11 cellular contexts compared by ENCODE assay signal in the genomic region with DNA sequence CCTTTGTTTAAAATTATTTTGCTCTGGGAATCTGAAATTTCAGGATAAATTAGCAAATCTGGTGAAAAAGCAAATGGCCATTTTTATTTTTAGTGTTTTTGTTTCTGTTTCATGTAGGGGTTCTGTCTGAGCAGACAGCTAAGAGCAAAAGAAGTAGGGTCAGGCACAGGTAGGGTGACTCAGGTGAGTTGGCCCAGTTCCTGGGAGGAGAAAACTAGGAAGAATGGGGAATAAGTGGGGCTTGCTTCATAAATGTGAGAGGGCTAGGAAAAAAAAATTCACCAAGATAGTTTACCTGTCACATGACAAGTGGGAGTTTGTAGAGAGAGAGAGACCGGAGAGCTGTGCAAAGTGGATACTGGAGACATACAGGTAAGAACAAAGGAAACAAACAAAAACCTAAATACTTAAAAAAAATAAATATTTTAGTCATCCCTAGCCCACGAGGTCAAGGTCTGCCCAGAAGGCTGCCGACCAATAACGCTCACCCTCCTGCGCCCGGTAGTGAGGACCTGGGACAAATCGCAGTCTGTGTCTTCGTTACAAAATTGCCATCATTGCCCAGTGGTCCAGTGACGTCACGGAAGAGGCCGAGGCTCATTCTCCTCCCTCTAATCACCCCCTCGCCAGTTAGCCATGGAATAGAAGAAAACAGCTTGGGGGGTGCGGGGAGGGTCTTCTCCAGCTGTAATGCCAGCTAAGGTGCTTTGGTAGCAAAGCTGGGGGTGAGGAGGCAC. TPM values are rescaled to one million over a fixed set of nuclear protein-coding genes. Genes with fewer than 3 reads are reported as not detected.
DNase-seq lines count a peak whose midpoint lies in the region; ATAC-seq, FAIRE-seq and TF ChIP-seq lines count a peak whose summit lies in the region.
"Had no signal": no experiment of that assay in that cellular context is flagged by ENCODE, and none has a peak within 500 bp of the region (broad histone marks: within the 10 kb centered on the region; RNA-seq: fewer than 3 reads in every experiment).

No MANE protein-coding gene starts in this region.

- H2BK12ac ChIP-seq in H1 (ENCODE audit: low read depth, low read length) = no peak overlapping the region

- no peak overlapping the region for H2AFZ ChIP-seq in PC-3 (ENCODE audit: low read length)
- no peak overlapping the region for H2AFZ ChIP-seq in H1 (ENCODE audit: low read length)

- ATAC-seq in PC-3 (no peak), mucosa of descending colon (no peak), HG02884 (IDR thresholded peaks at IDR 0.05; ENCODE audit: unreplicated experiment) (no peak)

- CTCF ChIA-PET in PC-3 (lab: Charles Lee) = no interaction called here
- CTCF ChIA-PET in H1 (lab: Charles Lee; ENCODE audit: partially characterized antibody) = interaction anchor here (0.6 to 5.0 kb wide), 7 partner anchors 17 to 1352 kb away, joined by 3 to 90 read pairs (median 4); no protein-coding TSS in a partner anchor

- FAIRE-seq in H1 (lab: Jason Lieb, UNC) = no peak

- no peak for TF ChIP-seq RAD21 in H1 (IDR thresholded peaks at IDR 0.05 in 1 of 2, conservative IDR thresholded peaks at IDR 0.05 in 1 of 2; ENCODE audit: low read depth in 2 of 2, low read length in 2 of 2)

- POLR2A ChIA-PET in PC-3 (lab: Charles Lee; ENCODE audit: unreplicated experiment) (no interaction called here), H1 (lab: Charles Lee; ENCODE audit: partially characterized antibody) (no interaction called here)

- H3K23ac ChIP-seq in H1 (ENCODE audit: insufficient read length) = no peak overlapping the region

- H3K4me3 ChIP-seq in PC-3 (ENCODE audit: low read length) (peak overlapping the region; percentile 73), H1 (ENCODE audit: extremely low read depth in 1 of 4, insufficient read depth in 2 of 4, low read depth in 3 of 4, low read length in 4 of 4) (peak overlapping the region in 3 of 4 experiments; percentile 10 to 66 (median 23); a peak in 3 of 8 replicates), mucosa of descending colon (peak overlapping the region; percentile 6), testis (peak overlapping the region; percentile 57 to 62)

- H4K8ac ChIP-seq in H1 (ENCODE audit: extremely low read depth, insufficient read depth, low read length) = peak overlapping the region; percentile 41; the same call in 1 of the 2 replicates

- no peak overlapping the region for H3K56ac ChIP-seq in H1 (replicated peaks; ENCODE audit: insufficient read length, low read depth, low read length)

- no peak overlapping the region for H2BK15ac ChIP-seq in H1 (ENCODE audit: low read length)

- no peak overlapping the region for H4K91ac ChIP-seq in H1 (replicated peaks; ENCODE audit: insufficient read length, low read length)

- H2AK5ac ChIP-seq in H1 (ENCODE audit: low read depth, low read length) = no peak overlapping the region

- intact Hi-C loops in PC-3 (cut with micrococcal nuclease) = no loop called here
- intact Hi-C loops in mucosa of descending colon (cut with DNase I, micrococcal nuclease) = no loop called here
- intact Hi-C loops in testis (cut with DNase I; ENCODE audit: low total_unique reads) = loop anchor here (10.0 kb wide), 2 partner anchors 188 to 288 kb away; no protein-coding TSS in a partner anchor

- no peaks in the 10 kb centered on the region for H3K79me1 ChIP-seq in H1 (ENCODE audit: low read depth, low read length)

- H3K18ac ChIP-seq in H1 (ENCODE audit: extremely low read depth, low read length) = peak overlapping the region; percentile 48; the same call in 1 of the 2 replicates

- no peak overlapping the region for H2BK5ac ChIP-seq in H1 (ENCODE audit: low read depth, low read length)

- no peak for TF ChIP-seq EP300 in H1 (IDR thresholded peaks at IDR 0.05; ENCODE audit: borderline replicate concordance in 1 of 2, low read depth in 2 of 2, low read length in 2 of 2)

- H3K4me1 ChIP-seq in PC-3 (ENCODE audit: insufficient read depth, low read length) = peaks cover 16% of the 10 kb centered on the region
- H3K4me1 ChIP-seq in H1 (replicated peaks in 1 of 4; ENCODE audit: control insufficient read depth in 3 of 4, insufficient read depth in 4 of 4, low read length in 3 of 4) = peaks cover 6 to 15% (median 12%) of the 10 kb centered on the region in 4 experiments
- H3K4me1 ChIP-seq in mucosa of descending colon (ENCODE audit: low read depth) = peaks cover 15% of the 10 kb centered on the region
- H3K4me1 ChIP-seq in testis = peaks cover 4% of the 10 kb centered on the region

- no peaks in the 10 kb centered on the region for H3K9me2 ChIP-seq in PC-3 (replicated peaks; ENCODE audit: low read length)

- no peak overlapping the region for H2BK120ac ChIP-seq in H1 (replicated peaks; ENCODE audit: low read depth, low read length)

- BruUV-seq in PC-3 (replicated peaks; lab: Mats Ljungman, UMichigan) = no TSS peak

- 75% methylated on average over 13 of the region's 13 CpGs; no CpG with 5 or more reads in 1 of the 2 experiments for WGBS in H1 (ENCODE audit: extremely low coverage in 1 of 2, insufficient coverage in 1 of 2, insufficient read length in 1 of 2, insufficient replicate concordance in 2 of 2, low coverage in 1 of 2, low lambda C conversion rate in 2 of 2, missing lambda C conversion rate in 1 of 2), 2 experiments
- WGBS in testis, 2 donors = 37 to 41% methylated on average over 13 of the region's 13 CpGs

- H3K79me2 ChIP-seq in PC-3 (ENCODE audit: low read length) (no peaks in the 10 kb centered on the region), H1 (ENCODE audit: control insufficient read depth in 1 of 2, insufficient read depth in 2 of 2, low read length in 2 of 2) (no peaks in the 10 kb centered on the region)

- no peak overlapping the region for H3K14ac ChIP-seq in H1 (ENCODE audit: insufficient read length)

- H3K9me3 ChIP-seq in PC-3 (ENCODE audit: low read length) (no peaks in the 10 kb centered on the region), H1 (ENCODE audit: insufficient read depth in 2 of 2, low read depth in 1 of 2, low read length in 1 of 2) (no peaks in the 10 kb centered on the region), mucosa of descending colon (no peaks in the 10 kb centered on the region), testis (no peaks in the 10 kb centered on the region)

- no peaks in the 10 kb centered on the region for H3K36me3 ChIP-seq in PC-3 (ENCODE audit: low read depth, low read length)
- H3K36me3 ChIP-seq in H1 (ENCODE audit: control insufficient read depth in 2 of 4, insufficient read depth in 4 of 4, low read length in 3 of 4) = no peaks in the 10 kb centered on the region
- no peaks in the 10 kb centered on the region for H3K36me3 ChIP-seq in mucosa of descending colon (ENCODE audit: low read depth)
- no peaks in the 10 kb centered on the region for H3K36me3 ChIP-seq in testis (ENCODE audit: low read depth, missing control alignments)

- no peak overlapping the region for H2BK20ac ChIP-seq in H1 (ENCODE audit: low read length)

- peaks cover 28% of the 10 kb centered on the region for H3K23me2 ChIP-seq in H1 (ENCODE audit: low read depth, low read length)

- H4K5ac ChIP-seq in H1 (ENCODE audit: insufficient read length, low read depth, low read length) = no peak overlapping the region

- TF ChIP-seq POLR2A in H1 (IDR thresholded peaks at IDR 0.05; ENCODE audit: control extremely low read depth in 1 of 2, low read depth in 2 of 2, low read length in 2 of 2) (no peak), testis (IDR thresholded peaks at IDR 0.05) (no peak)

- no peak overlapping the region for H3K4ac ChIP-seq in H1 (replicated peaks; ENCODE audit: insufficient read length, low read depth, low read length)

- H3F3A ChIP-seq in PC-3 (ENCODE audit: low read length, unreplicated experiment) = no peaks in the 10 kb centered on the region

- H3K27ac ChIP-seq in PC-3 (ENCODE audit: low read length) (no peak overlapping the region), H1 (ENCODE audit: low read depth, low read length) (no peak overlapping the region), testis (no peak overlapping the region)

- H3K4me2 ChIP-seq in PC-3 (ENCODE audit: low read length) = peak overlapping the region; percentile 96
- peak overlapping the region; percentile 70 to 98; a peak in 2 of 4 replicates for H3K4me2 ChIP-seq in H1 (ENCODE audit: insufficient read depth in 1 of 2, low read depth in 2 of 2, low read length in 2 of 2)

- H3K27me3 ChIP-seq in PC-3 (ENCODE audit: low read length) = peaks cover 7% of the 10 kb centered on the region
- peaks cover 31 to 61% (median 52%) of the 10 kb centered on the region in 4 experiments for H3K27me3 ChIP-seq in H1 (replicated peaks in 1 of 4; ENCODE audit: control insufficient read depth in 3 of 4, extremely low read depth in 1 of 4, insufficient read depth in 3 of 4, low read length in 3 of 4)
- H3K27me3 ChIP-seq in testis = no peaks in the 10 kb centered on the region

- no peaks in the 10 kb centered on the region for H4K20me1 ChIP-seq in PC-3 (ENCODE audit: low read length)
- peaks cover 0 to 5% of the 10 kb centered on the region in 2 experiments for H4K20me1 ChIP-seq in H1 (replicated peaks in 1 of 2; ENCODE audit: control insufficient read depth in 1 of 2, insufficient read depth in 2 of 2, low read length in 2 of 2)

- TF ChIP-seq CTCF in PC-3 (conservative IDR thresholded peaks at IDR 0.05; ENCODE audit: low read depth, low read length) (no peak), H1 (IDR thresholded peaks at IDR 0.05; ENCODE audit: control extremely low read depth in 1 of 3, insufficient read depth in 1 of 3, low read depth in 1 of 3, low read length in 3 of 3) (no peak), mucosa of descending colon (IDR thresholded peaks at IDR 0.05) (no peak), testis (IDR thresholded peaks at IDR 0.05) (no peak)

- DNase-seq in PC-3 (peak; percentile 55), H1 (ENCODE audit: low read depth in 1 of 2, low spot score in 2 of 2) (no peak), mucosa of descending colon (no peak), testis (no peak), NCI-H146 (lab: John Stamatoyannopoulos, UW) (no peak), amygdala (lab: John Stamatoyannopoulos, UW) (no peak)
- DNase-seq: Calu3, IMR-90, NCI-H2029 treated with DMSO at 0.1 percent for 48 hours had no signal

- no peak overlapping the region for H3K9ac ChIP-seq in PC-3 (ENCODE audit: low read length)
- H3K9ac ChIP-seq in H1 (replicated peaks in 1 of 4; ENCODE audit: extremely low read depth in 1 of 4, low read depth in 3 of 4, low read length in 3 of 4) = no peak overlapping the region

RNA-seq across cellular contexts. Expression of a gene that starts 2.3 kb away (rescaled TPM):
- total RNA-seq in PC-3 (2014; rRNA removed) = 3.1 and 4.5 TPM in 2 replicates
- 0.43 and 0.75 TPM in 2 replicates for total RNA-seq in H1 (2021; fragmentation: NEBNext Ultra II Directional; extraction: Animal tissue kit (Norgen Biotek cat#: 25700))
- 0.21 and 0.46 TPM in 2 replicates for polyA plus RNA-seq in H1 (2011; rRNA removed)
- 0.28 TPM for polyA plus RNA-seq in H1 (2011; cell fraction: cytosol; rRNA removed)
- polyA plus RNA-seq in H1 (2011; cell fraction: nucleus; rRNA removed) = 0.68 TPM
- 0.16 to 0.40 TPM (median 0.22 TPM) in 4 replicates for polyA plus RNA-seq in H1 (2012, experiment 1 of 2)
- polyA plus RNA-seq in H1 (2012, experiment 2 of 2) = 0.31 TPM
- polyA plus RNA-seq in H1 (2013, experiment 1 of 2) = 0.36 TPM
- polyA plus RNA-seq in H1 (2013, experiment 2 of 2) = 0.33 TPM
- polyA minus RNA-seq in H1 (2011; rRNA and poly(A)+ RNA removed) = 0.12 and 0.19 TPM in 2 replicates
- not detected for polyA minus RNA-seq in H1 (2011; cell fraction: cytosol; rRNA and poly(A)+ RNA removed)
- polyA minus RNA-seq in H1 (2011; cell fraction: nucleus; rRNA and poly(A)+ RNA removed) = 0.40 TPM
- total RNA-seq in mucosa of descending colon = 1 to 10 TPM; 1.8 to 8.8 (median 5.9) TPM
- total RNA-seq in testis = 10 to 100 TPM; 22.4 to 65.0 TPM
- 11.0 TPM for polyA plus RNA-seq in testis (ENCODE audit: insufficient read depth, low read depth, low replicate concordance)
- total RNA-seq: Calu3, IMR-90 had no signal

RNA-seq across cellular contexts. Expression of a gene that starts 12.1 kb away (rescaled TPM):
- total RNA-seq in PC-3 (2014; rRNA removed) (not detected in 2 replicates), mucosa of descending colon (under 1 TPM in 1 of 3 donors, not detected in 2; 0.19 TPM), testis (under 1 TPM in 1 of 2 donors, not detected in 1; 0.55 TPM)
- total RNA-seq in H1 (2021; fragmentation: NEBNext Ultra II Directional; extraction: Animal tissue kit (Norgen Biotek cat#: 25700)) = not detected in 2 replicates
- polyA plus RNA-seq in H1 (2011; rRNA removed) (0.05 and 0.14 TPM in 2 replicates), testis (ENCODE audit: insufficient read depth, low read depth, low replicate concordance) (not detected)
- polyA plus RNA-seq in H1 (2011; cell fraction: cytosol; rRNA removed) = 0.08 TPM
- 0.10 TPM for polyA plus RNA-seq in H1 (2011; cell fraction: nucleus; rRNA removed)
- polyA plus RNA-seq in H1 (2012, experiment 1 of 2) = not detected in 4 replicates
- not detected for polyA plus RNA-seq in H1 (2012, experiment 2 of 2)
- not detected for polyA plus RNA-seq in H1 (2013, experiment 1 of 2)
- 0.04 TPM for polyA plus RNA-seq in H1 (2013, experiment 2 of 2)
- polyA minus RNA-seq in H1 (2011; rRNA and poly(A)+ RNA removed) = not detected in 2 replicates
- polyA minus RNA-seq in H1 (2011; cell fraction: cytosol; rRNA and poly(A)+ RNA removed) = not detected
- not detected for polyA minus RNA-seq in H1 (2011; cell fraction: nucleus; rRNA and poly(A)+ RNA removed)
- total RNA-seq: Calu3, IMR-90, subcutaneous adipose tissue had no signal
- polyA plus RNA-seq: IMR-90 had no signal

RNA-seq across cellular contexts. Expression of a gene that starts 39.0 kb away (rescaled TPM):
- total RNA-seq in PC-3 (2014; rRNA removed) (not detected in 2 replicates), mucosa of descending colon (10 to 100 TPM in 2 of 3 donors, 1 to 10 TPM in 1; 7.6 to 24.2 (median 20.1) TPM), testis (10 to 100 TPM in 1 of 2 donors, 1 to 10 TPM in 1; 9.4 to 14.2 TPM)
- 0.07 TPM in 1 of 2 replicates, not detected in the other for total RNA-seq in H1 (2021; fragmentation: NEBNext Ultra II Directional; extraction: Animal tissue kit (Norgen Biotek cat#: 25700))
- polyA plus RNA-seq in H1 (2011; rRNA removed) (under 0.01 and 0.02 TPM in 2 replicates), testis (ENCODE audit: insufficient read depth, low read depth, low replicate concordance) (14.8 TPM)
- 0.01 TPM for polyA plus RNA-seq in H1 (2011; cell fraction: cytosol; rRNA removed)
- 0.03 TPM for polyA plus RNA-seq in H1 (2011; cell fraction: nucleus; rRNA removed)
- 0.03 to 0.04 TPM (median 0.03 TPM) in 3 of 4 replicates, not detected in the other for polyA plus RNA-seq in H1 (2012, experiment 1 of 2)
- polyA plus RNA-seq in H1 (2012, experiment 2 of 2) = not detected
- polyA plus RNA-seq in H1 (2013, experiment 1 of 2) = 0.08 TPM
- 0.07 TPM for polyA plus RNA-seq in H1 (2013, experiment 2 of 2)
- polyA minus RNA-seq in H1 (2011; rRNA and poly(A)+ RNA removed) = 0.02 and 0.03 TPM in 2 replicates
- polyA minus RNA-seq in H1 (2011; cell fraction: cytosol; rRNA and poly(A)+ RNA removed) = not detected
- polyA minus RNA-seq in H1 (2011; cell fraction: nucleus; rRNA and poly(A)+ RNA removed) = not detected
- total RNA-seq: Calu3 had no signal

Comparison
In these comparisons a context has a peak if more than half of its experiments do, and no peak if none do; other contexts are left out.
1. H3K4me3 ChIP-seq: peak in every context shown above with its lines; median percentile 73 in PC-3; 60 in testis; 23 in H1; 6 in mucosa of descending colon.